ENCODE assay signal across 2 cellular contexts in the genomic region with DNA sequence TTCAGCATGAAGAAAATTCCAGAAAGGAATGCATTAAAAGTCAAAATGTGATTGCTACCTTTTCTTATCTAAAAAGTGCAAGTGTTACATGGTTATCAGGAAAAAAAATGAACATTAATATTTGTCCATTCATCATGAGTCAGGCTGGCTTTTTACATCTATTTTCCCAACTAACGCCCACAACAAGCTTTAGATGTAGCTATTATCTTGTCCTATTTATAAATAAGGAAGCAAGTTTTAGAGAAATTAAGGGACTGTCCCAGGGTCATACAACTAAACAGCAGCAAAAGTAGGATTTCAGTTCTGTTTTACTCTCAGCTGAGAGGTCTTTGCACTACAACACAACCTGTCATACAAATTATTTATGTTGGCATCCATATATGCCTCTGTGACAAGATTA.
A peak's percentile ranks its signal among the peaks of the same experiment; 100 is the strongest.
TF ChIP-seq lines count a peak whose summit lies in the region.

No MANE protein-coding gene starts in this region.

TF ChIP-seq in HCT116, 20 proteins besides CTCF, POLR2A, EP300 and RAD21:
- no peak for TF ChIP-seq ZNF274 (IDR thresholded peaks at IDR 0.05; ENCODE audit: low read depth, low read length)
- TF ChIP-seq EZH2 (IDR thresholded peaks at IDR 0.05), result no peak
- no peak for TF ChIP-seq JUND (IDR thresholded peaks at IDR 0.05)
- no peak for TF ChIP-seq TCF7L2 (IDR thresholded peaks at IDR 0.05; ENCODE audit: borderline replicate concordance, extremely low read depth, insufficient read depth, insufficient read length)
- TF ChIP-seq YY1 (IDR thresholded peaks at IDR 0.05; ENCODE audit: extremely low read depth, insufficient replicate concordance, low read depth, low read length), result no peak
- TF ChIP-seq POLR2AphosphoS5 (IDR thresholded peaks at IDR 0.05; ENCODE audit: low read depth, low read length), result no peak

TF ChIP-seq in K562, 482 proteins besides CTCF, POLR2A, EP300 and RAD21:
- TF ChIP-seq LEF1 (IDR thresholded peaks at IDR 0.05) (no peak), ZEB2 (IDR thresholded peaks at IDR 0.05) (0 out of 2 replicates have a peak, but pooled peaks have one; percentile 16), DPF2 (IDR thresholded peaks at IDR 0.05) (peak; percentile 46; the same call in 1 of the 2 replicates), HSF4 (CRISPR knock-in tag; IDR thresholded peaks at IDR 0.05; ENCODE audit: borderline replicate concordance) (no peak), TCF3 (CRISPR knock-in tag; IDR thresholded peaks at IDR 0.05) (0 out of 2 replicates have a peak, but pooled peaks have one; percentile 14), MEIS2 (IDR thresholded peaks at IDR 0.05; ENCODE audit: partially characterized antibody) (peak; percentile 2), ARID1B (IDR thresholded peaks at IDR 0.05) (peak; percentile 64), TAL1 (IDR thresholded peaks at IDR 0.05) (peak; percentile 52), SMARCE1 (IDR thresholded peaks at IDR 0.05) (0 out of 2 replicates have a peak, but pooled peaks have one; percentile 29), BDP1 (IDR thresholded peaks at IDR 0.05; ENCODE audit: insufficient read depth, insufficient read length) (no peak), SRSF3 (IDR thresholded peaks at IDR 0.05; ENCODE audit: insufficient read depth, low read length) (no peak), MECOM (CRISPR knock-in tag; IDR thresholded peaks at IDR 0.05) (peak; percentile 69; the same call in 1 of the 2 replicates), PHB (CRISPR knock-in tag; IDR thresholded peaks at IDR 0.05) (no peak), CBFA2T2 (conservative IDR thresholded peaks at IDR 0.05) (0 out of 2 replicates have a peak, but pooled peaks have one; percentile 7), ZNF41 (CRISPR knock-in tag; conservative IDR thresholded peaks at IDR 0.05) (no peak), MAFF (IDR thresholded peaks at IDR 0.05; ENCODE audit: low read length) (peak; percentile 48; the same call in 1 of the 2 replicates), SMARCC2 (IDR thresholded peaks at IDR 0.05; ENCODE audit: low read depth) (peak; percentile 54; the same call in 1 of the 2 replicates), MIER1 (IDR thresholded peaks at IDR 0.05; ENCODE audit: low read depth) (no peak), FOSL1 (tag; conservative IDR thresholded peaks at IDR 0.05) (peak; percentile 53), NR4A1 (CRISPR knock-in tag; IDR thresholded peaks at IDR 0.05) (no peak), NR4A1 (tag; IDR thresholded peaks at IDR 0.05) (no peak), MAFG (tag; conservative IDR thresholded peaks at IDR 0.05) (peak; percentile 50), HDAC8 (tag; IDR thresholded peaks at IDR 0.05) (no peak), CBFA2T3 (IDR thresholded peaks at IDR 0.05) (peak; percentile 42; the same call in 1 of the 2 replicates), NFE2 (IDR thresholded peaks at IDR 0.05; ENCODE audit: low read depth) (peak; percentile 79), TEAD4 (IDR thresholded peaks at IDR 0.05; ENCODE audit: low read length) (peak; percentile 42; the same call in 1 of the 2 replicates), TEAD4 (CRISPR knock-in tag; IDR thresholded peaks at IDR 0.05; ENCODE audit: borderline replicate concordance) (no peak), SMARCA4 (IDR thresholded peaks at IDR 0.05) (0 out of 2 replicates have a peak, but pooled peaks have one; percentile 35), SOX6 (IDR thresholded peaks at IDR 0.05) (peak; percentile 27; the same call in 1 of the 2 replicates)
- TF ChIP-seq, protein P1, sequence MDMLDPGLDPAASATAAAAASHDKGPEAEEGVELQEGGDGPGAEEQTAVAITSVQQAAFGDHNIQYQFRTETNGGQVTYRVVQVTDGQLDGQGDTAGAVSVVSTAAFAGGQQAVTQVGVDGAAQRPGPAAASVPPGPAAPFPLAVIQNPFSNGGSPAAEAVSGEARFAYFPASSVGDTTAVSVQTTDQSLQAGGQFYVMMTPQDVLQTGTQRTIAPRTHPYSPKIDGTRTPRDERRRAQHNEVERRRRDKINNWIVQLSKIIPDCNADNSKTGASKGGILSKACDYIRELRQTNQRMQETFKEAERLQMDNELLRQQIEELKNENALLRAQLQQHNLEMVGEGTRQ (CRISPR knock-in tag; IDR thresholded peaks at IDR 0.05), result no peak
- TF ChIP-seq, protein P2, sequence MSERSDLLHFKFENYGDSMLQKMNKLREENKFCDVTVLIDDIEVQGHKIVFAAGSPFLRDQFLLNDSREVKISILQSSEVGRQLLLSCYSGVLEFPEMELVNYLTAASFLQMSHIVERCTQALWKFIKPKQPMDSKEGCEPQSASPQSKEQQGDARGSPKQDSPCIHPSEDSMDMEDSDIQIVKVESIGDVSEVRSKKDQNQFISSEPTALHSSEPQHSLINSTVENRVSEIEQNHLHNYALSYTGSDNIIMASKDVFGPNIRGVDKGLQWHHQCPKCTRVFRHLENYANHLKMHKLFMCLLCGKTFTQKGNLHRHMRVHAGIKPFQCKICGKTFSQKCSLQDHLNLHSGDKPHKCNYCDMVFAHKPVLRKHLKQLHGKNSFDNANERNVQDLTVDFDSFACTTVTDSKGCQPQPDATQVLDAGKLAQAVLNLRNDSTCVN (CRISPR knock-in tag; IDR thresholded peaks at IDR 0.05), result no peak
- TF ChIP-seq, protein P3, sequence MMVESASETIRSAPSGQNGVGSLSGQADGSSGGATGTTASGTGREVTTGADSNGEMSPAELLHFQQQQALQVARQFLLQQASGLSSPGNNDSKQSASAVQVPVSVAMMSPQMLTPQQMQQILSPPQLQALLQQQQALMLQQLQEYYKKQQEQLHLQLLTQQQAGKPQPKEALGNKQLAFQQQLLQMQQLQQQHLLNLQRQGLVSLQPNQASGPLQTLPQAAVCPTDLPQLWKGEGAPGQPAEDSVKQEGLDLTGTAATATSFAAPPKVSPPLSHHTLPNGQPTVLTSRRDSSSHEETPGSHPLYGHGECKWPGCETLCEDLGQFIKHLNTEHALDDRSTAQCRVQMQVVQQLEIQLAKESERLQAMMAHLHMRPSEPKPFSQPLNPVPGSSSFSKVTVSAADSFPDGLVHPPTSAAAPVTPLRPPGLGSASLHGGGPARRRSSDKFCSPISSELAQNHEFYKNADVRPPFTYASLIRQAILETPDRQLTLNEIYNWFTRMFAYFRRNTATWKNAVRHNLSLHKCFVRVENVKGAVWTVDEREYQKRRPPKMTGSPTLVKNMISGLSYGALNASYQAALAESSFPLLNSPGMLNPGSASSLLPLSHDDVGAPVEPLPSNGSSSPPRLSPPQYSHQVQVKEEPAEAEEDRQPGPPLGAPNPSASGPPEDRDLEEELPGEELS (CRISPR knock-in tag; IDR thresholded peaks at IDR 0.05; ENCODE audit: borderline replicate concordance), result no peak
- TF ChIP-seq, protein P4, sequence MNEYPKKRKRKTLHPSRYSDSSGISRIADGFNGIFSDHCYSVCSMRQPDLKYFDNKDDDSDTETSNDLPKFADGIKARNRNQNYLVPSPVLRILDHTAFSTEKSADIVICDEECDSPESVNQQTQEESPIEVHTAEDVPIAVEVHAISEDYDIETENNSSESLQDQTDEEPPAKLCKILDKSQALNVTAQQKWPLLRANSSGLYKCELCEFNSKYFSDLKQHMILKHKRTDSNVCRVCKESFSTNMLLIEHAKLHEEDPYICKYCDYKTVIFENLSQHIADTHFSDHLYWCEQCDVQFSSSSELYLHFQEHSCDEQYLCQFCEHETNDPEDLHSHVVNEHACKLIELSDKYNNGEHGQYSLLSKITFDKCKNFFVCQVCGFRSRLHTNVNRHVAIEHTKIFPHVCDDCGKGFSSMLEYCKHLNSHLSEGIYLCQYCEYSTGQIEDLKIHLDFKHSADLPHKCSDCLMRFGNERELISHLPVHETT (CRISPR knock-in tag; conservative IDR thresholded peaks at IDR 0.05 in 1 of 2, IDR thresholded peaks at IDR 0.05 in 1 of 2), result no peak
